In the genomic region with DNA sequence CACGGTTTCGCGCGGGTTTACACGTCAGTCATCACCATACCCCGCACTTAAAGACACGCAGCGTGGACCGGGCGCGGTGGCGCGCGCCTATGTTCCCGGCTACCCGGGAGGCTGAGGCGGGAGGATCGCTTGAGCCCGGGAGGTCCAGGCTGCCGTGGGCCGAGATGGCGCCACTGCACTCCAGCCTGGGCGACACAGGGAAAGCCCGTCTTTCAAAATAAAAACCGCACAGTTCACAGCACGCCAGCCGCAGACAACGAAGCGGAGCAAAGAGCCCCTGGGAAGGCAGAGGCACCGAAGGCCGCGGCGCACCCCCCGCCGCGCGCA, we compare ENCODE assay signal across 9 cellular contexts. TPM values are rescaled to one million over a fixed set of nuclear protein-coding genes. Genes with fewer than 3 reads are reported as not detected.
DNase-seq lines count a peak whose midpoint lies in the region; ATAC-seq and FAIRE-seq lines count a peak whose summit lies in the region.
"Had no signal": no experiment of that assay in that cellular context is flagged by ENCODE, and none has a peak within 500 bp of the region (broad histone marks: within the 10 kb centered on the region; RNA-seq: fewer than 3 reads in every experiment).

No MANE protein-coding gene starts in this region.

- no peak for FAIRE-seq in HTR-8/SVneo (lab: Jason Lieb, UNC)
- FAIRE-seq: TTC549 had no signal

- peak overlapping the region; percentile 9 for H3K27ac ChIP-seq in right cardiac atrium (ENCODE audit: low read length)

- under 1% methylated on average over 37 of the region's 37 CpGs for WGBS in right cardiac atrium

- no peaks in the 10 kb centered on the region for H3K27me3 Mint-ChIP-seq in activated CD8-positive, alpha-beta T cell treated with anti-CD3 and anti-CD28 coated beads, Interleukin-2, amount 10 ng/mL, durations not matched to agents 7 days and 5 days (ENCODE audit: low read depth)

- intact Hi-C loops in right cardiac atrium (cut with DNase I), result no loop called here

- ATAC-seq in GM18867 (IDR thresholded peaks at IDR 0.05; ENCODE audit: unreplicated experiment), result peak; percentile 20
- ATAC-seq in HG02973 (IDR thresholded peaks at IDR 0.05; ENCODE audit: unreplicated experiment), result peak; percentile 14
- peak; percentile 17 for ATAC-seq in activated CD8-positive, alpha-beta T cell treated with anti-CD3 and anti-CD28 coated beads, Interleukin-2, amount 10 ng/mL, durations not matched to agents 7 days and 5 days
- peak; percentile 4 to 20 for ATAC-seq in right cardiac atrium

- no peaks in the 10 kb centered on the region for H3K4me1 ChIP-seq in right cardiac atrium (ENCODE audit: control insufficient read depth, insufficient read depth, low read length)

- POLR2A ChIA-PET in activated CD8-positive, alpha-beta T cell treated with anti-CD3 and anti-CD28 coated beads, Interleukin-2, amount 10 ng/mL, durations not matched to agents 7 days and 5 days (lab: Charles Lee), result interaction anchor here (0.7 to 3.4 kb wide), 8 partner anchors 11 to 371 kb away, joined by 3 to 31 read pairs (median 4); a partner anchor contains a TSS

- H3K9me3 ChIP-seq in right cardiac atrium (ENCODE audit: control insufficient read depth, low read length), result no peaks in the 10 kb centered on the region

- CTCF ChIA-PET in activated CD8-positive, alpha-beta T cell treated with anti-CD3 and anti-CD28 coated beads, Interleukin-2, amount 10 ng/mL, durations not matched to agents 7 days and 5 days (lab: Charles Lee), result interaction anchor here (1.2 to 3.2 kb wide), 5 partner anchors 11 to 193 kb away, joined by 3 to 24 read pairs (median 6); a partner anchor contains a TSS

- H3K4me3 ChIP-seq in right cardiac atrium (ENCODE audit: low read length), result peak overlapping the region; percentile 57

- peak overlapping the region; percentile 90 for H3K4me3 Mint-ChIP-seq in activated CD8-positive, alpha-beta T cell treated with anti-CD3 and anti-CD28 coated beads, Interleukin-2, amount 10 ng/mL, durations not matched to agents 7 days and 5 days

- H3K9me3 Mint-ChIP-seq in activated CD8-positive, alpha-beta T cell treated with anti-CD3 and anti-CD28 coated beads, Interleukin-2, amount 10 ng/mL, durations not matched to agents 7 days and 5 days (ENCODE audit: insufficient read depth), result no peaks in the 10 kb centered on the region

- DNase-seq in activated CD8-positive, alpha-beta T cell treated with anti-CD3 and anti-CD28 coated beads, Interleukin-2, amount 10 ng/mL, durations not matched to agents 7 days and 5 days, result no peak
- DNase-seq in right cardiac atrium (peak in 1 of 3 donors; percentile 63), globus pallidus (ENCODE audit: low spot score) (no peak), HTR-8/SVneo (ENCODE audit: insufficient read length, low spot score) (no peak)
- peak; percentile 5 for DNase-seq in stimulated activated CD8-positive, alpha-beta memory T cell treated with anti-CD3 and anti-CD28 coated beads, Interleukin-15, amount 100 ng/mL, for 1 hour (ENCODE audit: low read depth)
- DNase-seq in activated effector memory CD4-positive, alpha-beta T cell treated with Interleukin-2 at 50 U/mL for 16 hours, result no peak

- H3K27me3 ChIP-seq in right cardiac atrium (ENCODE audit: control insufficient read depth, insufficient read depth), result no peaks in the 10 kb centered on the region

- peaks cover 44% of the 10 kb centered on the region for H3K4me1 Mint-ChIP-seq in activated CD8-positive, alpha-beta T cell treated with anti-CD3 and anti-CD28 coated beads, Interleukin-2, amount 10 ng/mL, durations not matched to agents 7 days and 5 days (ENCODE audit: low read depth)

- H3K27ac Mint-ChIP-seq in activated CD8-positive, alpha-beta T cell treated with anti-CD3 and anti-CD28 coated beads, Interleukin-2, amount 10 ng/mL, durations not matched to agents 7 days and 5 days, result peak overlapping the region; percentile 90

- peaks cover 47% of the 10 kb centered on the region for H3K36me3 Mint-ChIP-seq in activated CD8-positive, alpha-beta T cell treated with anti-CD3 and anti-CD28 coated beads, Interleukin-2, amount 10 ng/mL, durations not matched to agents 7 days and 5 days (ENCODE audit: low read depth)

RNA-seq across cellular contexts. Expression of a gene that starts 0.3 kb away (rescaled TPM):
- 100 to 1,000 TPM; 101 to 103 TPM for total RNA-seq in activated CD8-positive, alpha-beta T cell treated with anti-CD3 and anti-CD28 coated beads, Interleukin-2, amount 10 ng/mL, durations not matched to agents 7 days and 5 days
- total RNA-seq in right cardiac atrium, result 10 to 100 TPM in 1 of 4 donors, 1 to 10 TPM in 3; 7.3 to 11.4 (median 9.1) TPM
- polyA plus RNA-seq in right cardiac atrium, result 10.9 TPM

RNA-seq across cellular contexts. Expression of a gene that starts 15.6 kb away (rescaled TPM):
- total RNA-seq in activated CD8-positive, alpha-beta T cell treated with anti-CD3 and anti-CD28 coated beads, Interleukin-2, amount 10 ng/mL, durations not matched to agents 7 days and 5 days, result 10 to 100 TPM; 36.7 to 38.5 TPM
- 10 to 100 TPM; 20.8 to 21.7 (median 21.0) TPM for total RNA-seq in right cardiac atrium
- 25.6 TPM for polyA plus RNA-seq in right cardiac atrium

RNA-seq across cellular contexts. Expression of a gene that starts 48.1 kb away (rescaled TPM):
- 10 to 100 TPM; 26.3 to 28.0 TPM for total RNA-seq in activated CD8-positive, alpha-beta T cell treated with anti-CD3 and anti-CD28 coated beads, Interleukin-2, amount 10 ng/mL, durations not matched to agents 7 days and 5 days
- 10 to 100 TPM; 16.1 to 22.3 (median 18.3) TPM for total RNA-seq in right cardiac atrium
- polyA plus RNA-seq in right cardiac atrium, result 16.0 TPM

RNA-seq across cellular contexts. Expression of a gene that starts 48.8 kb away (rescaled TPM):
- 10 to 100 TPM; 81.2 to 94.6 TPM for total RNA-seq in activated CD8-positive, alpha-beta T cell treated with anti-CD3 and anti-CD28 coated beads, Interleukin-2, amount 10 ng/mL, durations not matched to agents 7 days and 5 days
- total RNA-seq in right cardiac atrium, result 10 to 100 TPM; 46.5 to 53.8 (median 47.5) TPM
- polyA plus RNA-seq in right cardiac atrium, result 40.3 TPM

RNA-seq across cellular contexts. Expression of a gene that starts 49.3 kb away (rescaled TPM):
- total RNA-seq in activated CD8-positive, alpha-beta T cell treated with anti-CD3 and anti-CD28 coated beads, Interleukin-2, amount 10 ng/mL, durations not matched to agents 7 days and 5 days, result 10 to 100 TPM; 32.3 to 37.4 TPM
- 100 to 1,000 TPM in 1 of 4 donors, 10 to 100 TPM in 3; 74.2 to 103 (median 90.3) TPM for total RNA-seq in right cardiac atrium
- 126 TPM for polyA plus RNA-seq in right cardiac atrium

Comparison
In these comparisons a context has a peak if more than half of its experiments do, and no peak if none do; other contexts are left out.
1. RNA of a gene that starts 0.3 kb away (total RNA-seq): 101 to 103 TPM in activated CD8-positive, alpha-beta T cell treated with anti-CD3 and anti-CD28 coated beads, Interleukin-2, amount 10 ng/mL, durations not matched to agents 7 days and 5 days; 7.3 to 11.4 TPM in right cardiac atrium; every median in the first group is over 4 times any median in the second.
2. Peak in every context shown above with its lines, with median percentiles within 50 percentile points of each other: ATAC-seq.